Comparison of ENCODE assay signal across 21 cellular contexts in the genomic region with DNA sequence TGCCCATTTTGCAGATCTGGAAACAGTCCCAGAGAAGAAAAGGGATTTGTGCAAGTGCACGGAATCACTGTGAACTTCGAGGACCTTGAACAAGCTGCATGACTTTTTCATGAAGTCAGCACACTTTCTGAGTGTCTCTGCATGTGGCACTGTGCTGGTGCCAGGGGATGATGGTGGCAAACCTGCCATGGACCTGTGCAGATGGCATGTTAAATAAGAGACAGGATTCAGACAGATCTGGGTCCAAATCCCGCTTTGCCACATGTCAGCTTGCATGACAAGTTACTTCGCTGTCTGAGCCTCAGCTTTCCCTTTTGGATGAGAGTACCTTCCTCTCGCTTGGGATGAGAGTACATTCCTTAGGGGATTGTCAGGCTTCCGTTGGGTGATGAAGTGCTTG. TPM values are rescaled to one million over a fixed set of nuclear protein-coding genes. Genes with fewer than 3 reads are reported as not detected.
"Had no signal": no experiment of that assay in that cellular context is flagged by ENCODE, and none has a peak within 500 bp of the region (broad histone marks: within the 10 kb centered on the region; RNA-seq: fewer than 3 reads in every experiment).

No MANE protein-coding gene starts in this region.

- H3K4me3 ChIP-seq: cardiac muscle cell, gastrocnemius medialis, heart left ventricle, mucosa of descending colon, pancreas, smooth muscle cell, suprapubic skin, transverse colon had no signal

- H3K4me3 Mint-ChIP-seq: activated naive CD8-positive, alpha-beta T cell treated with anti-CD3 and anti-CD28 coated beads for 36 hours; activated T-helper 1 cell treated with anti-CD3 and anti-CD28 coated beads, Interleukin-12 subunit alpha, Interleukin-12 subunit beta, Interleukin-2, Interleukin-4 antibody, amounts not matched to agents 30 ng/mL and 10 ng/mL and 1 ng/mL, durations not matched to agents 14 hours and 24 hours and 36 hours; naive B cell; stimulated activated naive CD8-positive, alpha-beta T cell treated with anti-CD3 and anti-CD28 coated beads, Interleukin-15, amount 100 ng/mL, for 72 hours had no signal

- H3K9me3 ChIP-seq: gastrocnemius medialis, heart left ventricle, mucosa of descending colon, pancreas, suprapubic skin, transverse colon had no signal

- ATAC-seq: gastrocnemius medialis, heart left ventricle, mucosa of descending colon, pancreas, sciatic nerve had no signal

- H3K4me2 ChIP-seq: smooth muscle cell had no signal

- H3K27ac ChIP-seq: cardiac muscle cell, gastrocnemius medialis, heart left ventricle, pancreas, suprapubic skin, transverse colon, WERI-Rb-1 had no signal

- H3K4me1 ChIP-seq: gastrocnemius medialis, heart left ventricle, pancreas, suprapubic skin, transverse colon had no signal

- H3K36me3 ChIP-seq: cardiac muscle cell, gastrocnemius medialis, heart left ventricle, pancreas, suprapubic skin, transverse colon, WERI-Rb-1 had no signal

- H3K27me3 ChIP-seq: transverse colon had no signal

- H3K27ac Mint-ChIP-seq: activated naive CD8-positive, alpha-beta T cell treated with anti-CD3 and anti-CD28 coated beads for 36 hours; activated T-helper 1 cell treated with anti-CD3 and anti-CD28 coated beads, Interleukin-12 subunit alpha, Interleukin-12 subunit beta, Interleukin-2, Interleukin-4 antibody, amounts not matched to agents 30 ng/mL and 10 ng/mL and 1 ng/mL, durations not matched to agents 14 hours and 24 hours and 36 hours had no signal

- DNase-seq: activated CD4-positive, alpha-beta T cell treated with anti-CD3 and anti-CD28 coated beads for 1 hour; activated gamma-delta T cell treated with Interleukin-2 at 50 U/mL for 16 hours; activated naive CD8-positive, alpha-beta T cell treated with anti-CD3 and anti-CD28 coated beads for 36 hours; amniotic stem cell; erythroblast; gastrocnemius medialis; heart left ventricle; mesenchymal stem cell; mucosa of descending colon; naive B cell; stimulated activated CD4-positive, alpha-beta T cell treated with anti-CD3 and anti-CD28 coated beads, Interleukin-4, amount 100 ng/mL, for 1 hour; stimulated activated naive CD8-positive, alpha-beta T cell treated with anti-CD3 and anti-CD28 coated beads, Interleukin-15, amount 100 ng/mL, for 72 hours; T-helper 2 cell; transverse colon; WERI-Rb-1 had no signal

- H3K27me3 Mint-ChIP-seq: activated naive CD8-positive, alpha-beta T cell treated with anti-CD3 and anti-CD28 coated beads for 36 hours; naive B cell; stimulated activated naive CD8-positive, alpha-beta T cell treated with anti-CD3 and anti-CD28 coated beads, Interleukin-15, amount 100 ng/mL, for 72 hours had no signal

- H3K9me3 Mint-ChIP-seq: activated naive CD8-positive, alpha-beta T cell treated with anti-CD3 and anti-CD28 coated beads for 36 hours; activated T-helper 1 cell treated with anti-CD3 and anti-CD28 coated beads, Interleukin-12 subunit alpha, Interleukin-12 subunit beta, Interleukin-2, Interleukin-4 antibody, amounts not matched to agents 30 ng/mL and 10 ng/mL and 1 ng/mL, durations not matched to agents 14 hours and 24 hours and 36 hours; naive B cell; stimulated activated naive CD8-positive, alpha-beta T cell treated with anti-CD3 and anti-CD28 coated beads, Interleukin-15, amount 100 ng/mL, for 72 hours had no signal

RNA-seq across cellular contexts. Expression of a gene that starts 26.9 kb away (rescaled TPM):
- total RNA-seq: cardiac muscle cell, smooth muscle cell had no signal
- polyA plus RNA-seq: cardiac muscle cell, smooth muscle cell had no signal
